ENCODE assay signal across 22 cellular contexts in genomic region chr17:80908206-80908605, GRCh38.
"Had no signal": no experiment of that assay in that cellular context is flagged by ENCODE, and none has a peak within 500 bp of the region (broad histone marks: within the 10 kb centered on the region; RNA-seq: fewer than 3 reads in every experiment).

No MANE protein-coding gene starts in this region.

- H3K36me3 ChIP-seq: colonic mucosa had no signal

- H3K27me3 ChIP-seq: colonic mucosa, hepatocyte, pancreas, right lobe of liver, stomach, transverse colon had no signal

- DNase-seq: cerebellar nuclear complex; colonic mucosa; dermis blood vessel endothelial cell; erythroblast; foreskin melanocyte; head of caudate nucleus; left colon; mammary epithelial cell; nucleus accumbens; stimulated activated CD4-positive, alpha-beta T cell treated with anti-CD3 and anti-CD28 coated beads, Interleukin-15, amount 100 ng/mL, for 24 hours; stimulated activated CD4-positive, alpha-beta T cell treated with anti-CD3 and anti-CD28 coated beads, Interleukin-1b, Interleukin-23, amount 100 ng/mL, for 48 hours; stimulated activated CD4-positive, alpha-beta T cell treated with anti-CD3 and anti-CD28 coated beads, Interleukin-4, amount 100 ng/mL, for 4 hours; stimulated activated naive CD4-positive, alpha-beta T cell; stomach; substantia nigra; transverse colon had no signal

- ATAC-seq: left colon; mucosa of descending colon; naive thymus-derived CD8-positive, alpha-beta T cell; pancreas; right lobe of liver had no signal

- H3K4me3 ChIP-seq: colonic mucosa, hepatocyte, mucosa of descending colon, pancreas, right lobe of liver, stomach, thoracic aorta, transverse colon had no signal

- H3K79me2 ChIP-seq: hepatocyte had no signal

- H3K4me1 ChIP-seq: colonic mucosa, pancreas, right lobe of liver, stomach, transverse colon had no signal

- H3K9me3 ChIP-seq: colonic mucosa, mucosa of descending colon, pancreas, right lobe of liver, stomach, thoracic aorta, transverse colon had no signal

- H2AFZ ChIP-seq: hepatocyte had no signal

- H3K27ac ChIP-seq: colonic mucosa, hepatocyte, pancreas, right lobe of liver, stomach, thoracic aorta, transverse colon had no signal

- H3K4me2 ChIP-seq: hepatocyte had no signal
